10 cellular contexts compared by ENCODE assay signal in genomic region chr19:11361037-11361770, GRCh38. TPM values are rescaled to one million over a fixed set of nuclear protein-coding genes. Genes with fewer than 3 reads are reported as not detected.
A peak's percentile ranks its signal among the peaks of the same experiment; 100 is the strongest.
DNase-seq lines count a peak whose midpoint lies in the region; ATAC-seq and TF ChIP-seq lines count a peak whose summit lies in the region.
"Had no signal": no experiment of that assay in that cellular context is flagged by ENCODE, and none has a peak within 500 bp of the region (broad histone marks: within the 10 kb centered on the region; RNA-seq: fewer than 3 reads in every experiment).

No MANE protein-coding gene starts in this region.

- H3K9me3 ChIP-seq in adrenal gland (replicated peaks in 1 of 3) (no peaks in the 10 kb centered on the region), stomach (no peaks in the 10 kb centered on the region)

- H3K4me3 Mint-ChIP-seq in chondrocyte (ENCODE audit: unreplicated experiment) = no peak overlapping the region

- WGBS in adrenal gland, 4 donors = 28 to 82% (median 66%) methylated on average over 10 to 43 of the region's 43 CpGs
- 30 to 51% (median 32%) methylated on average over 25 to 43 of the region's 43 CpGs for WGBS in stomach, 5 donors

- H3K36me3 Mint-ChIP-seq in chondrocyte (ENCODE audit: low read depth) = peaks cover 31% of the 10 kb centered on the region

- no peak for TF ChIP-seq EP300 in stomach (IDR thresholded peaks at IDR 0.05)

- H3K27ac ChIP-seq in adrenal gland = no peak overlapping the region
- H3K27ac ChIP-seq in stomach = peak overlapping the region in 1 of 5 donors; percentile 39
- H3K27ac ChIP-seq in coronary artery = no peak overlapping the region

- H3K36me3 ChIP-seq in adrenal gland (replicated peaks in 1 of 2) (peaks cover 0 to 47% of the 10 kb centered on the region in 2 donors), stomach (peaks cover 12 to 89% (median 68%) of the 10 kb centered on the region in 4 donors)

- H3K27me3 ChIP-seq in adrenal gland (no peaks in the 10 kb centered on the region), stomach (no peaks in the 10 kb centered on the region)

- no peaks in the 10 kb centered on the region for H3K9me3 Mint-ChIP-seq in chondrocyte (ENCODE audit: low read depth)

- H3K4me3 ChIP-seq in adrenal gland (no peak overlapping the region), stomach (peak overlapping the region in 3 of 4 donors; percentile 6 to 37 (median 26)), coronary artery (no peak overlapping the region)

- peaks cover 11% of the 10 kb centered on the region for H3K4me1 Mint-ChIP-seq in chondrocyte (ENCODE audit: low read depth)

- no peak for TF ChIP-seq CTCF in adrenal gland (IDR thresholded peaks at IDR 0.05)
- TF ChIP-seq CTCF in stomach (IDR thresholded peaks at IDR 0.05) = no peak
- TF ChIP-seq CTCF in chondrocyte (IDR thresholded peaks at IDR 0.05) = no peak
- no peak for TF ChIP-seq CTCF in coronary artery (IDR thresholded peaks at IDR 0.05)

- H3K4me1 ChIP-seq in adrenal gland (replicated peaks in 1 of 2) (peaks cover 2 to 5% of the 10 kb centered on the region in 2 donors), stomach (peaks cover 3 to 27% (median 18%) of the 10 kb centered on the region in 4 donors)

- H3K27me3 Mint-ChIP-seq in chondrocyte (ENCODE audit: low read depth) = no peaks in the 10 kb centered on the region

- DNase-seq in activated CD4-positive, alpha-beta T cell treated with anti-CD3 and anti-CD28 coated beads for 48 hours = peak; percentile 58
- no peak for DNase-seq in activated CD4-positive, alpha-beta T cell treated with anti-CD3 and anti-CD28 coated beads for 4 hours
- peak in 6 of 7 donors; percentile 43 to 83 (median 72) for DNase-seq in adrenal gland
- peak; percentile 94 for DNase-seq in iPS-NIHi7 (ENCODE audit: extremely low spot score)
- peak; percentile 93 for DNase-seq in stomach
- DNase-seq in chondrocyte (ENCODE audit: low spot score) = no peak
- no peak for DNase-seq in coronary artery (ENCODE audit: low spot score)
- DNase-seq: activated naive CD4-positive, alpha-beta T cell; kidney had no signal

- no peak for ATAC-seq in HG03469 (IDR thresholded peaks at IDR 0.05; ENCODE audit: unreplicated experiment)

- intact Hi-C loops in adrenal gland (cut with DNase I) = no loop called here
- intact Hi-C loops in stomach (cut with DNase I; ENCODE audit: low total_unique reads) = no loop called here

- no peak for TF ChIP-seq POLR2A in adrenal gland (IDR thresholded peaks at IDR 0.05)
- TF ChIP-seq POLR2A in stomach (IDR thresholded peaks at IDR 0.05) = no peak

- no peak overlapping the region for H3K27ac Mint-ChIP-seq in chondrocyte (ENCODE audit: unreplicated experiment)

RNA-seq across cellular contexts. Expression of gene PLPPR2, which starts 6.0 kb away (rescaled TPM):
- total RNA-seq in adrenal gland = 10 to 100 TPM; 31.3 to 46.8 (median 43.0) TPM
- polyA plus RNA-seq in adrenal gland = 10 to 100 TPM; 12.1 to 57.0 (median 39.9) TPM
- total RNA-seq in stomach = 100 to 1,000 TPM in 1 of 5 donors, 10 to 100 TPM in 1, 1 to 10 TPM in 3; 6.1 to 364 (median 9.9) TPM
- 10 to 100 TPM in 1 of 3 donors, 1 to 10 TPM in 2; 6.4 to 15.2 (median 9.8) TPM for polyA plus RNA-seq in stomach
- 67.6 to 74.7 TPM (median 72.3 TPM) in 3 replicates for total RNA-seq in chondrocyte

RNA-seq across cellular contexts. Expression of gene SWSAP1, which starts 13.3 kb away (rescaled TPM):
- 1 to 10 TPM; 2.6 to 5.5 (median 3.8) TPM for total RNA-seq in adrenal gland
- 1 to 10 TPM; 2.1 to 8.4 (median 6.0) TPM for polyA plus RNA-seq in adrenal gland
- total RNA-seq in stomach = under 1 TPM in 2 of 5 donors, not detected in 3; 0.37 to 0.45 TPM
- 1 to 10 TPM; 3.2 to 4.1 (median 3.4) TPM for polyA plus RNA-seq in stomach
- 1.1 to 1.5 TPM (median 1.4 TPM) in 3 replicates for total RNA-seq in chondrocyte

RNA-seq across cellular contexts. Expression of gene CCDC159, which starts 14.9 kb away (rescaled TPM):
- total RNA-seq in adrenal gland (10 to 100 TPM; 24.1 to 83.7 (median 58.8) TPM), stomach (10 to 100 TPM in 4 of 5 donors, 1 to 10 TPM in 1; 2.9 to 91.2 (median 20.3) TPM), chondrocyte (19.8 to 22.4 TPM (median 20.5 TPM) in 3 replicates)
- polyA plus RNA-seq in adrenal gland (100 to 1,000 TPM in 2 of 3 donors, 10 to 100 TPM in 1; 33.8 to 479 (median 238) TPM), stomach (10 to 100 TPM; 40.5 to 96.3 (median 70.0) TPM)

RNA-seq across cellular contexts. Expression of gene TMEM205, which starts 15.1 kb away (rescaled TPM):
- total RNA-seq in adrenal gland (1,000 to 10,000 TPM in 1 of 8 donors, 100 to 1,000 TPM in 7; 191 to 1,314 (median 380) TPM), stomach (100 to 1,000 TPM in 2 of 5 donors, 10 to 100 TPM in 2, 1 to 10 TPM in 1; 5.8 to 117 (median 69.3) TPM), chondrocyte (35.4 to 49.4 TPM (median 39.2 TPM) in 3 replicates)
- polyA plus RNA-seq in adrenal gland (100 to 1,000 TPM; 135 to 306 (median 207) TPM), stomach (100 to 1,000 TPM in 1 of 3 donors, 10 to 100 TPM in 2; 58.2 to 169 (median 61.7) TPM)

RNA-seq across cellular contexts. Expression of gene RAB3D, which starts 21.7 kb away (rescaled TPM):
- total RNA-seq in adrenal gland (10 to 100 TPM in 6 of 8 donors, 1 to 10 TPM in 2; 8.0 to 23.9 (median 15.5) TPM), stomach (10 to 100 TPM; 11.6 to 63.3 (median 16.3) TPM), chondrocyte (2.1 to 8.9 TPM (median 8.1 TPM) in 3 replicates)
- polyA plus RNA-seq in adrenal gland (1 to 10 TPM; 2.6 to 4.3 (median 3.3) TPM), stomach (10 to 100 TPM; 14.1 to 25.7 (median 21.7) TPM)

Comparison
In these comparisons a context has a peak if more than half of its experiments do, and no peak if none do; other contexts are left out.
1. DNase-seq: peak in activated CD4-positive, alpha-beta T cell treated with anti-CD3 and anti-CD28 coated beads for 48 hours (single experiment), adrenal gland (6 of 7), iPS-NIHi7 (single experiment) and stomach (single experiment); none in activated CD4-positive, alpha-beta T cell treated with anti-CD3 and anti-CD28 coated beads for 4 hours (0 of 2), chondrocyte (single experiment) and coronary artery (single experiment).
2. H3K4me3 ChIP-seq: peak in stomach (3 of 4); none in adrenal gland (0 of 4) and coronary artery (single experiment).